Comparison of ENCODE assay signal across 1 cellular context in the genomic region with DNA sequence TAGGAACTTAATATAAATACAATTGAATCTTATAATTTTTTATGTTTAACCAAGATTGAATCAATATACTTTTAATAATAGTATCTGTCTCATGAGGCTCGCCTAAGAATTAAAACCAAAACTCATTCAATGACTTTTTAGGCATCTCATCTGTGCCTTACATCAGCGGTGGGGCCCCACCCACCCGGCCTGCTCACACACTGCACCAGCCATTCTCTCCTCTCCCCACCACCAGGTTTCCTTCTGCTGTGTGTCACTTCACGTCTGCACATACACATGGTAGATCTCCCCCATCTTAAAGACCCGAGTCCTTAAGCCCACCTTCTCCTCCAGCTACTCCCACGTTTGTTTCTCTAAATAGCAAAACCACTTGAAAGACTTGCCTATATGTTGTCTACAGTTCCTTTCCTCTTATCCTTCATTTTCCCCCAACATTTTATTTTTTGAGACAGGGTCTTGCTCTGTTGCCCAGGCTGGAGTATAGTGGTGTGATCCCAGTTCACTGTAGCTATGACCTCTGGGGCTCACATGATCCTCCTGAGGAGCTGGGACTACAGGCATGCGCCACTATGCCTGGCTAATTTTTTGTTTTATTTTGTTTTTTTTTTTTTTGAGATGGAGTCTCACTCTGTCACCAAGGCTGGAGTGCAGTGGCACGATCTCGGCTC.
TF ChIP-seq lines count a peak whose summit lies in the region.

No MANE protein-coding gene starts in this region.

TF ChIP-seq in WTC11, 78 proteins besides CTCF, POLR2A, EP300 and RAD21 (continued from another document):
- TF ChIP-seq, protein P1, sequence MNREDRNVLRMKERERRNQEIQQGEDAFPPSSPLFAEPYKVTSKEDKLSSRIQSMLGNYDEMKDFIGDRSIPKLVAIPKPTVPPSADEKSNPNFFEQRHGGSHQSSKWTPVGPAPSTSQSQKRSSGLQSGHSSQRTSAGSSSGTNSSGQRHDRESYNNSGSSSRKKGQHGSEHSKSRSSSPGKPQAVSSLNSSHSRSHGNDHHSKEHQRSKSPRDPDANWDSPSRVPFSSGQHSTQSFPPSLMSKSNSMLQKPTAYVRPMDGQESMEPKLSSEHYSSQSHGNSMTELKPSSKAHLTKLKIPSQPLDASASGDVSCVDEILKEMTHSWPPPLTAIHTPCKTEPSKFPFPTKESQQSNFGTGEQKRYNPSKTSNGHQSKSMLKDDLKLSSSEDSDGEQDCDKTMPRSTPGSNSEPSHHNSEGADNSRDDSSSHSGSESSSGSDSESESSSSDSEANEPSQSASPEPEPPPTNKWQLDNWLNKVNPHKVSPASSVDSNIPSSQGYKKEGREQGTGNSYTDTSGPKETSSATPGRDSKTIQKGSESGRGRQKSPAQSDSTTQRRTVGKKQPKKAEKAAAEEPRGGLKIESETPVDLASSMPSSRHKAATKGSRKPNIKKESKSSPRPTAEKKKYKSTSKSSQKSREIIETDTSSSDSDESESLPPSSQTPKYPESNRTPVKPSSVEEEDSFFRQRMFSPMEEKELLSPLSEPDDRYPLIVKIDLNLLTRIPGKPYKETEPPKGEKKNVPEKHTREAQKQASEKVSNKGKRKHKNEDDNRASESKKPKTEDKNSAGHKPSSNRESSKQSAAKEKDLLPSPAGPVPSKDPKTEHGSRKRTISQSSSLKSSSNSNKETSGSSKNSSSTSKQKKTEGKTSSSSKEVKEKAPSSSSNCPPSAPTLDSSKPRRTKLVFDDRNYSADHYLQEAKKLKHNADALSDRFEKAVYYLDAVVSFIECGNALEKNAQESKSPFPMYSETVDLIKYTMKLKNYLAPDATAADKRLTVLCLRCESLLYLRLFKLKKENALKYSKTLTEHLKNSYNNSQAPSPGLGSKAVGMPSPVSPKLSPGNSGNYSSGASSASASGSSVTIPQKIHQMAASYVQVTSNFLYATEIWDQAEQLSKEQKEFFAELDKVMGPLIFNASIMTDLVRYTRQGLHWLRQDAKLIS (CRISPR knock-in tag; IDR thresholded peaks at IDR 0.05; ENCODE audit: borderline replicate concordance): no peak
- TF ChIP-seq RORB (CRISPR knock-in tag; IDR thresholded peaks at IDR 0.05) (no peak), EMX1 (CRISPR knock-in tag; IDR thresholded peaks at IDR 0.05) (no peak), KAT7 (CRISPR knock-in tag; IDR thresholded peaks at IDR 0.05; ENCODE audit: borderline replicate concordance) (no peak), ZNF416 (CRISPR knock-in tag; IDR thresholded peaks at IDR 0.05) (no peak), ZNF219 (CRISPR knock-in tag; IDR thresholded peaks at IDR 0.05; ENCODE audit: borderline replicate concordance) (no peak), OVOL2 (CRISPR knock-in tag; IDR thresholded peaks at IDR 0.05; ENCODE audit: borderline replicate concordance) (no peak), ZNF138 (CRISPR knock-in tag; conservative IDR thresholded peaks at IDR 0.05) (no peak), ESRRA (CRISPR knock-in tag; IDR thresholded peaks at IDR 0.05; ENCODE audit: borderline replicate concordance) (no peak), GTF2I (CRISPR knock-in tag; conservative IDR thresholded peaks at IDR 0.05) (no peak), ZBTB21 (CRISPR knock-in tag; IDR thresholded peaks at IDR 0.05; ENCODE audit: borderline replicate concordance) (no peak), TEAD4 (CRISPR knock-in tag; IDR thresholded peaks at IDR 0.05) (no peak), ZNF317 (CRISPR knock-in tag; IDR thresholded peaks at IDR 0.05; ENCODE audit: borderline replicate concordance, low read depth) (no peak), JUN (CRISPR knock-in tag; IDR thresholded peaks at IDR 0.05) (no peak)
- TF ChIP-seq, protein P2, sequence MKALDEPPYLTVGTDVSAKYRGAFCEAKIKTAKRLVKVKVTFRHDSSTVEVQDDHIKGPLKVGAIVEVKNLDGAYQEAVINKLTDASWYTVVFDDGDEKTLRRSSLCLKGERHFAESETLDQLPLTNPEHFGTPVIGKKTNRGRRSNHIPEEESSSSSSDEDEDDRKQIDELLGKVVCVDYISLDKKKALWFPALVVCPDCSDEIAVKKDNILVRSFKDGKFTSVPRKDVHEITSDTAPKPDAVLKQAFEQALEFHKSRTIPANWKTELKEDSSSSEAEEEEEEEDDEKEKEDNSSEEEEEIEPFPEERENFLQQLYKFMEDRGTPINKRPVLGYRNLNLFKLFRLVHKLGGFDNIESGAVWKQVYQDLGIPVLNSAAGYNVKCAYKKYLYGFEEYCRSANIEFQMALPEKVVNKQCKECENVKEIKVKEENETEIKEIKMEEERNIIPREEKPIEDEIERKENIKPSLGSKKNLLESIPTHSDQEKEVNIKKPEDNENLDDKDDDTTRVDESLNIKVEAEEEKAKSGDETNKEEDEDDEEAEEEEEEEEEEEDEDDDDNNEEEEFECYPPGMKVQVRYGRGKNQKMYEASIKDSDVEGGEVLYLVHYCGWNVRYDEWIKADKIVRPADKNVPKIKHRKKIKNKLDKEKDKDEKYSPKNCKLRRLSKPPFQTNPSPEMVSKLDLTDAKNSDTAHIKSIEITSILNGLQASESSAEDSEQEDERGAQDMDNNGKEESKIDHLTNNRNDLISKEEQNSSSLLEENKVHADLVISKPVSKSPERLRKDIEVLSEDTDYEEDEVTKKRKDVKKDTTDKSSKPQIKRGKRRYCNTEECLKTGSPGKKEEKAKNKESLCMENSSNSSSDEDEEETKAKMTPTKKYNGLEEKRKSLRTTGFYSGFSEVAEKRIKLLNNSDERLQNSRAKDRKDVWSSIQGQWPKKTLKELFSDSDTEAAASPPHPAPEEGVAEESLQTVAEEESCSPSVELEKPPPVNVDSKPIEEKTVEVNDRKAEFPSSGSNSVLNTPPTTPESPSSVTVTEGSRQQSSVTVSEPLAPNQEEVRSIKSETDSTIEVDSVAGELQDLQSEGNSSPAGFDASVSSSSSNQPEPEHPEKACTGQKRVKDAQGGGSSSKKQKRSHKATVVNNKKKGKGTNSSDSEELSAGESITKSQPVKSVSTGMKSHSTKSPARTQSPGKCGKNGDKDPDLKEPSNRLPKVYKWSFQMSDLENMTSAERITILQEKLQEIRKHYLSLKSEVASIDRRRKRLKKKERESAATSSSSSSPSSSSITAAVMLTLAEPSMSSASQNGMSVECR (CRISPR knock-in tag; IDR thresholded peaks at IDR 0.05; ENCODE audit: borderline replicate concordance): no peak
- TF ChIP-seq, protein P3, sequence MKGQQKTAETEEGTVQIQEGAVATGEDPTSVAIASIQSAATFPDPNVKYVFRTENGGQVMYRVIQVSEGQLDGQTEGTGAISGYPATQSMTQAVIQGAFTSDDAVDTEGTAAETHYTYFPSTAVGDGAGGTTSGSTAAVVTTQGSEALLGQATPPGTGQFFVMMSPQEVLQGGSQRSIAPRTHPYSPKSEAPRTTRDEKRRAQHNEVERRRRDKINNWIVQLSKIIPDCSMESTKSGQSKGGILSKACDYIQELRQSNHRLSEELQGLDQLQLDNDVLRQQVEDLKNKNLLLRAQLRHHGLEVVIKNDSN (CRISPR knock-in tag; IDR thresholded peaks at IDR 0.05): no peak
- TF ChIP-seq, protein P4, sequence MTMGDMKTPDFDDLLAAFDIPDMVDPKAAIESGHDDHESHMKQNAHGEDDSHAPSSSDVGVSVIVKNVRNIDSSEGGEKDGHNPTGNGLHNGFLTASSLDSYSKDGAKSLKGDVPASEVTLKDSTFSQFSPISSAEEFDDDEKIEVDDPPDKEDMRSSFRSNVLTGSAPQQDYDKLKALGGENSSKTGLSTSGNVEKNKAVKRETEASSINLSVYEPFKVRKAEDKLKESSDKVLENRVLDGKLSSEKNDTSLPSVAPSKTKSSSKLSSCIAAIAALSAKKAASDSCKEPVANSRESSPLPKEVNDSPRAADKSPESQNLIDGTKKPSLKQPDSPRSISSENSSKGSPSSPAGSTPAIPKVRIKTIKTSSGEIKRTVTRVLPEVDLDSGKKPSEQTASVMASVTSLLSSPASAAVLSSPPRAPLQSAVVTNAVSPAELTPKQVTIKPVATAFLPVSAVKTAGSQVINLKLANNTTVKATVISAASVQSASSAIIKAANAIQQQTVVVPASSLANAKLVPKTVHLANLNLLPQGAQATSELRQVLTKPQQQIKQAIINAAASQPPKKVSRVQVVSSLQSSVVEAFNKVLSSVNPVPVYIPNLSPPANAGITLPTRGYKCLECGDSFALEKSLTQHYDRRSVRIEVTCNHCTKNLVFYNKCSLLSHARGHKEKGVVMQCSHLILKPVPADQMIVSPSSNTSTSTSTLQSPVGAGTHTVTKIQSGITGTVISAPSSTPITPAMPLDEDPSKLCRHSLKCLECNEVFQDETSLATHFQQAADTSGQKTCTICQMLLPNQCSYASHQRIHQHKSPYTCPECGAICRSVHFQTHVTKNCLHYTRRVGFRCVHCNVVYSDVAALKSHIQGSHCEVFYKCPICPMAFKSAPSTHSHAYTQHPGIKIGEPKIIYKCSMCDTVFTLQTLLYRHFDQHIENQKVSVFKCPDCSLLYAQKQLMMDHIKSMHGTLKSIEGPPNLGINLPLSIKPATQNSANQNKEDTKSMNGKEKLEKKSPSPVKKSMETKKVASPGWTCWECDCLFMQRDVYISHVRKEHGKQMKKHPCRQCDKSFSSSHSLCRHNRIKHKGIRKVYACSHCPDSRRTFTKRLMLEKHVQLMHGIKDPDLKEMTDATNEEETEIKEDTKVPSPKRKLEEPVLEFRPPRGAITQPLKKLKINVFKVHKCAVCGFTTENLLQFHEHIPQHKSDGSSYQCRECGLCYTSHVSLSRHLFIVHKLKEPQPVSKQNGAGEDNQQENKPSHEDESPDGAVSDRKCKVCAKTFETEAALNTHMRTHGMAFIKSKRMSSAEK (CRISPR knock-in tag; IDR thresholded peaks at IDR 0.05; ENCODE audit: borderline replicate concordance): no peak
